Comparison of ENCODE assay signal across 8 cellular contexts in the genomic region with DNA sequence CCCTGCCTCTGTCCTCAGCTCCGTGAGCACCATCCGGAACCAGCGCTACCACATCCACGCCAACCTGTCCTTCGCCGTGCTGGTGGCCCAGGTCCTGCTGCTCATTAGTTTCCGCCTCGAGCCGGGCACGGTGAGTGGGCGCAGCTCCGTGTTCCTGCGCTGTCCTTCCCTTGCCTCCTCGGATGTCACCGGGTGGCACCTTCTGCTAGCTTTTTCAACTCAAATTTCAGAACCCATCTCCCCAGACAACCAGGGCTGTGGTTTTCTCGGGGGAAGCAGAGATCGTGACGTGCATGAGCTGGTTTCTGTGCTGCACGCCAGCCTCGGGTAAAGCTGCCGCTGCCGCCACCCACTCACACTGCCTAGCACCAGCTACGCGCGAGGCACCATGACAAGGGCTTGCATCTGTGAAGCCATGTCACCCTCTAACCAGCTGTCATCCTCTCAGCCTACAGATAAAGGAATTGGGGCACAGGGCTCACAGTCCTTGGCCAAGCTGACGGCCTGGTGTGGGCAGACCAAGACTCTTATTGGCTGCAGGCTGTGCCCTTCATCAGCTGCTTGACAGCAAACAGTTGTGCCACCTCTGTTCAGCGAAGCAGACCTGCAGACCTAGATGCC.
A peak's percentile ranks its signal among the peaks of the same experiment; 100 is the strongest.
DNase-seq lines count a peak whose midpoint lies in the region; ATAC-seq and TF ChIP-seq lines count a peak whose summit lies in the region.

No MANE protein-coding gene starts in this region.

- H3K4me3 Mint-ChIP-seq in endothelial cell (ENCODE audit: unreplicated experiment): no peak overlapping the region

- peak; percentile 51 for ATAC-seq in GM19463 (IDR thresholded peaks at IDR 0.05; ENCODE audit: unreplicated experiment)

- peaks cover 3% of the 10 kb centered on the region for H3K27me3 Mint-ChIP-seq in endothelial cell (ENCODE audit: unreplicated experiment)

- no peaks in the 10 kb centered on the region for H3K4me1 Mint-ChIP-seq in endothelial cell (ENCODE audit: unreplicated experiment)

- DNase-seq in activated CD8-positive, alpha-beta memory T cell treated with anti-CD3 and anti-CD28 coated beads for 24 hours: peak; percentile 80
- DNase-seq in head of caudate nucleus (peak; percentile 45 to 94 (median 76)), foreskin melanocyte (no peak), NCI-H1105 (lab: John Stamatoyannopoulos, UW) (no peak), NCI-H2029 (lab: John Stamatoyannopoulos, UW) (no peak), endothelial cell (ENCODE audit: low spot score) (no peak)
- peak; percentile 15 to 22 for DNase-seq in stimulated activated CD8-positive, alpha-beta memory T cell treated with anti-CD3 and anti-CD28 coated beads, Interleukin-15, amount 100 ng/mL, for 4 hours (ENCODE audit: low read depth in 2 of 2)

- H3K36me3 Mint-ChIP-seq in endothelial cell (ENCODE audit: low read depth, unreplicated experiment): peaks cover 3% of the 10 kb centered on the region

- intact Hi-C loops in head of caudate nucleus (cut with DNase I): no loop called here

- no peak for TF ChIP-seq CTCF in endothelial cell (IDR thresholded peaks at IDR 0.05; ENCODE audit: unreplicated experiment)

- no peaks in the 10 kb centered on the region for H3K9me3 Mint-ChIP-seq in endothelial cell (ENCODE audit: unreplicated experiment)

- H3K27ac Mint-ChIP-seq in endothelial cell (ENCODE audit: unreplicated experiment): no peak overlapping the region

Comparison
In these comparisons a context has a peak if more than half of its experiments do, and no peak if none do; other contexts are left out.
1. DNase-seq: peak in activated CD8-positive, alpha-beta memory T cell treated with anti-CD3 and anti-CD28 coated beads for 24 hours (single experiment), head of caudate nucleus (42 of 42) and stimulated activated CD8-positive, alpha-beta memory T cell treated with anti-CD3 and anti-CD28 coated beads, Interleukin-15, amount 100 ng/mL, for 4 hours (2 of 2); none in foreskin melanocyte (single experiment), NCI-H1105 (single experiment), NCI-H2029 (single experiment) and endothelial cell (single experiment).